ENCODE assay signal across 10 cellular contexts in the genomic region with DNA sequence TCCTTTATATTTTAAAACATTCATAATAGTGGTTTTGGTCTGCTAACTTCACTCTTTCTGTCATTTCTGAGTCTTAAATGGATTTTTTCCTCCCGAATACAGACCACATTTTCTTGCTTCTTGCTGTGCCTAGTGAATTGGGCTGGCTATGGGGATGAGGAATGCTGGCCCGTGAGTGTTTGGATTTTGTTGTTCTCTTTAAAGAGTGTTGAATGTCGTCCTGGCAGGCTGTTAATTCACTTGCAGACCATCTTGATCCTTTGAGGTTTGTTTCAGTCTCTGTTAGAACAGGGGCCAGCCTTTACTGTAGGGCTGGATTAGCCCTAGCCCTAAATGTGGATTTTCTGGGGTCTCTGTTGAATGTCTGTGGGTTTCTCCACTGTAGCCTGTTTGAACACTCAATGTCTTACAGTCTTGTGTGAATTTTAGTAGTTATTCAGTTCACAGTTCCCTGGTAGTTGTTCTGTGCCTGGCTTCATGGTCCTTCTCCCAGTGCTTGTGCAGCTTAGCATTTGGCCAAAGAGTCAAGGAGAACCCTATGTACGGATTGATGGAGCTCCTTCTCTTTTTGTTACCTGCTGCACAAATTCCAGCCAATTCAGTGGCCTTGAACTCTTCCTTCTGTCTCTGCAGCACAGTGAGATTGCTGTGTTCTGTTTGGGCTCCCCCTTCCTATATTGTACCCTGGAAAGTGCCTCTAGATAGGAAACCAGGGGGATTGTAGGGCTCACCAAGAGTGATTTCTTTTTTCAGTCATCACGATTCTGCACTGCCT.
DNase-seq lines count a peak whose midpoint lies in the region; ATAC-seq, FAIRE-seq and TF ChIP-seq lines count a peak whose summit lies in the region.
"Had no signal": no experiment of that assay in that cellular context is flagged by ENCODE, and none has a peak within 500 bp of the region (broad histone marks: within the 10 kb centered on the region; RNA-seq: fewer than 3 reads in every experiment).

No MANE protein-coding gene starts in this region.

- no peak for FAIRE-seq in pancreas (lab: Jason Lieb, UNC)

- H3K9ac ChIP-seq in MM.1S (ENCODE audit: low read length): no peak overlapping the region

- no peaks in the 10 kb centered on the region for H3K9me2 ChIP-seq in MM.1S (replicated peaks; ENCODE audit: insufficient read depth, low read length)

- intact Hi-C loops in pancreas (cut with DNase I) (no loop called here), mucosa of descending colon (cut with DNase I, micrococcal nuclease) (no loop called here)

- no peak for DNase-seq in activated CD8-positive, alpha-beta memory T cell treated with anti-CD3 and anti-CD28 coated beads, Interleukin-2, amount 10 ng/mL, durations not matched to agents 7 days and 5 days
- no peak for DNase-seq in activated CD8-positive, alpha-beta memory T cell treated with anti-CD3 and anti-CD28 coated beads, Interleukin-2, amount 50 U/mL, for 48 hours
- no peak for DNase-seq in MM.1S
- no peak for DNase-seq in caudate nucleus (lab: John Stamatoyannopoulos, UW)
- DNase-seq in pancreas: no peak
- no peak for DNase-seq in mucosa of descending colon
- DNase-seq: effector memory CD4-positive, alpha-beta T cell had no signal

- H3K27ac Mint-ChIP-seq in activated CD8-positive, alpha-beta memory T cell treated with anti-CD3 and anti-CD28 coated beads, Interleukin-2, amount 10 ng/mL, durations not matched to agents 7 days and 5 days: peak overlapping the region; percentile 56

- no peak overlapping the region for H2AFZ ChIP-seq in MM.1S (ENCODE audit: low read length)

- H3K36me3 ChIP-seq in MM.1S (replicated peaks; ENCODE audit: insufficient read depth, low read length) (no peaks in the 10 kb centered on the region), pancreas (no peaks in the 10 kb centered on the region), mucosa of descending colon (ENCODE audit: low read depth) (no peaks in the 10 kb centered on the region)

- peaks cover 96% of the 10 kb centered on the region for H3K79me2 ChIP-seq in MM.1S (ENCODE audit: low read length)

- no peaks in the 10 kb centered on the region for H3K9me3 Mint-ChIP-seq in activated CD8-positive, alpha-beta memory T cell treated with anti-CD3 and anti-CD28 coated beads, Interleukin-2, amount 10 ng/mL, durations not matched to agents 7 days and 5 days (ENCODE audit: low read depth)

- H3K4me1 Mint-ChIP-seq in activated CD8-positive, alpha-beta memory T cell treated with anti-CD3 and anti-CD28 coated beads, Interleukin-2, amount 10 ng/mL, durations not matched to agents 7 days and 5 days: peaks cover 52% of the 10 kb centered on the region

- H3F3A ChIP-seq in MM.1S (ENCODE audit: insufficient read depth, low read length): peaks cover 21% of the 10 kb centered on the region

- H3K4me2 ChIP-seq in MM.1S (ENCODE audit: low read depth, low read length): peak overlapping the region; percentile 48

- H3K9me3 ChIP-seq in MM.1S (replicated peaks; ENCODE audit: insufficient read depth, low read length) (no peaks in the 10 kb centered on the region), pancreas (no peaks in the 10 kb centered on the region), mucosa of descending colon (no peaks in the 10 kb centered on the region)
- H3K9me3 ChIP-seq: SJCRH30 had no signal

- H4K20me1 ChIP-seq in MM.1S (ENCODE audit: insufficient read depth, low read length): peaks cover 57% of the 10 kb centered on the region

- H3K27me3 ChIP-seq in MM.1S (replicated peaks; ENCODE audit: insufficient read depth, low read length) (no peaks in the 10 kb centered on the region), pancreas (no peaks in the 10 kb centered on the region)
- H3K27me3 ChIP-seq: SJCRH30 had no signal

- no peak overlapping the region for H3K4me3 Mint-ChIP-seq in activated CD8-positive, alpha-beta memory T cell treated with anti-CD3 and anti-CD28 coated beads, Interleukin-2, amount 10 ng/mL, durations not matched to agents 7 days and 5 days

- H3K4me1 ChIP-seq in MM.1S (ENCODE audit: low read length) (peaks cover 20% of the 10 kb centered on the region), pancreas (peaks cover 13 to 45% (median 19%) of the 10 kb centered on the region in 3 donors), mucosa of descending colon (ENCODE audit: low read depth) (peaks cover 22% of the 10 kb centered on the region)

- no peak for ATAC-seq in activated CD8-positive, alpha-beta memory T cell treated with anti-CD3 and anti-CD28 coated beads, Interleukin-2, amount 10 ng/mL, durations not matched to agents 7 days and 5 days
- ATAC-seq in pancreas (peak in 3 of 4 donors; percentile 11 to 26 (median 23)), GM21723 (IDR thresholded peaks at IDR 0.05; ENCODE audit: unreplicated experiment) (no peak), mucosa of descending colon (no peak), HG02759 (IDR thresholded peaks at IDR 0.05; ENCODE audit: unreplicated experiment) (no peak)

- H3K27ac ChIP-seq in MM.1S (ENCODE audit: low read length): no peak overlapping the region
- H3K27ac ChIP-seq in caudate nucleus (ENCODE audit: low read depth, low read length): peak overlapping the region; percentile 3
- H3K27ac ChIP-seq in pancreas: peak overlapping the region in 1 of 4 donors; percentile 6
- H3K27ac ChIP-seq: SJCRH30 had no signal

- peaks cover 13% of the 10 kb centered on the region for H3K36me3 Mint-ChIP-seq in activated CD8-positive, alpha-beta memory T cell treated with anti-CD3 and anti-CD28 coated beads, Interleukin-2, amount 10 ng/mL, durations not matched to agents 7 days and 5 days

- H3K4me3 ChIP-seq in MM.1S (ENCODE audit: low read length) (no peak overlapping the region), pancreas (no peak overlapping the region), mucosa of descending colon (no peak overlapping the region)
- H3K4me3 ChIP-seq: SJCRH30 had no signal

- WGBS in pancreas, 2 donors: 44 to 53% methylated on average over 5 of the region's 5 CpGs

- TF ChIP-seq CTCF in MM.1S (IDR thresholded peaks at IDR 0.05; ENCODE audit: low read length) (no peak), pancreas (IDR thresholded peaks at IDR 0.05) (no peak), mucosa of descending colon (IDR thresholded peaks at IDR 0.05) (no peak)

- no peaks in the 10 kb centered on the region for H3K27me3 Mint-ChIP-seq in activated CD8-positive, alpha-beta memory T cell treated with anti-CD3 and anti-CD28 coated beads, Interleukin-2, amount 10 ng/mL, durations not matched to agents 7 days and 5 days

- CTCF ChIA-PET in activated CD8-positive, alpha-beta memory T cell treated with anti-CD3 and anti-CD28 coated beads, Interleukin-2, amount 10 ng/mL, durations not matched to agents 7 days and 5 days (lab: Charles Lee): interaction anchor here (0.6 to 2.9 kb wide), 4 partner anchors 9 to 102 kb away, joined by 3 to 12 read pairs (median 6); no protein-coding TSS in a partner anchor

Comparison
In these comparisons a context has a peak if more than half of its experiments do, and no peak if none do; other contexts are left out.
1. ATAC-seq: peak in pancreas (3 of 4); none in activated CD8-positive, alpha-beta memory T cell treated with anti-CD3 and anti-CD28 coated beads, Interleukin-2, amount 10 ng/mL, durations not matched to agents 7 days and 5 days (single experiment), GM21723 (single experiment), mucosa of descending colon (single experiment) and HG02759 (single experiment).